In genomic region chr7:111561909-111562732, GRCh38 we compare ENCODE assay signal across 1 cellular context.
A peak's percentile ranks its signal among the peaks of the same experiment; 100 is the strongest.
TF ChIP-seq lines count a peak whose summit lies in the region.

Gene IMMP2L, minus strand, starts transcription at chr7:111562492.

TF ChIP-seq in K562, 482 proteins besides CTCF, POLR2A, EP300 and RAD21 (continued from another document and continues in another):
- TF ChIP-seq, protein P1, sequence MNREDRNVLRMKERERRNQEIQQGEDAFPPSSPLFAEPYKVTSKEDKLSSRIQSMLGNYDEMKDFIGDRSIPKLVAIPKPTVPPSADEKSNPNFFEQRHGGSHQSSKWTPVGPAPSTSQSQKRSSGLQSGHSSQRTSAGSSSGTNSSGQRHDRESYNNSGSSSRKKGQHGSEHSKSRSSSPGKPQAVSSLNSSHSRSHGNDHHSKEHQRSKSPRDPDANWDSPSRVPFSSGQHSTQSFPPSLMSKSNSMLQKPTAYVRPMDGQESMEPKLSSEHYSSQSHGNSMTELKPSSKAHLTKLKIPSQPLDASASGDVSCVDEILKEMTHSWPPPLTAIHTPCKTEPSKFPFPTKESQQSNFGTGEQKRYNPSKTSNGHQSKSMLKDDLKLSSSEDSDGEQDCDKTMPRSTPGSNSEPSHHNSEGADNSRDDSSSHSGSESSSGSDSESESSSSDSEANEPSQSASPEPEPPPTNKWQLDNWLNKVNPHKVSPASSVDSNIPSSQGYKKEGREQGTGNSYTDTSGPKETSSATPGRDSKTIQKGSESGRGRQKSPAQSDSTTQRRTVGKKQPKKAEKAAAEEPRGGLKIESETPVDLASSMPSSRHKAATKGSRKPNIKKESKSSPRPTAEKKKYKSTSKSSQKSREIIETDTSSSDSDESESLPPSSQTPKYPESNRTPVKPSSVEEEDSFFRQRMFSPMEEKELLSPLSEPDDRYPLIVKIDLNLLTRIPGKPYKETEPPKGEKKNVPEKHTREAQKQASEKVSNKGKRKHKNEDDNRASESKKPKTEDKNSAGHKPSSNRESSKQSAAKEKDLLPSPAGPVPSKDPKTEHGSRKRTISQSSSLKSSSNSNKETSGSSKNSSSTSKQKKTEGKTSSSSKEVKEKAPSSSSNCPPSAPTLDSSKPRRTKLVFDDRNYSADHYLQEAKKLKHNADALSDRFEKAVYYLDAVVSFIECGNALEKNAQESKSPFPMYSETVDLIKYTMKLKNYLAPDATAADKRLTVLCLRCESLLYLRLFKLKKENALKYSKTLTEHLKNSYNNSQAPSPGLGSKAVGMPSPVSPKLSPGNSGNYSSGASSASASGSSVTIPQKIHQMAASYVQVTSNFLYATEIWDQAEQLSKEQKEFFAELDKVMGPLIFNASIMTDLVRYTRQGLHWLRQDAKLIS (CRISPR knock-in tag; IDR thresholded peaks at IDR 0.05), result peak; percentile 61
- TF ChIP-seq ADNP (tag; IDR thresholded peaks at IDR 0.05) (no peak), ZNF766 (CRISPR knock-in tag; conservative IDR thresholded peaks at IDR 0.05) (no peak; the same call in 1 of the 2 replicates), XRCC3 (IDR thresholded peaks at IDR 0.05) (no peak), ZBTB17 (CRISPR knock-in tag; IDR thresholded peaks at IDR 0.05) (peak; percentile 89), KAT7 (CRISPR knock-in tag; IDR thresholded peaks at IDR 0.05; ENCODE audit: borderline replicate concordance) (peak; percentile 58; the same call in 1 of the 2 replicates), ZNF586 (CRISPR knock-in tag; conservative IDR thresholded peaks at IDR 0.05) (no peak), NFYB (IDR thresholded peaks at IDR 0.05; ENCODE audit: extremely low read depth, insufficient read length) (no peak), ZNF75A (CRISPR knock-in tag; IDR thresholded peaks at IDR 0.05) (no peak), SFPQ (IDR thresholded peaks at IDR 0.05; ENCODE audit: low read depth, low read length) (no peak), ZBTB1 (CRISPR knock-in tag; IDR thresholded peaks at IDR 0.05; ENCODE audit: borderline replicate concordance, low read depth) (peak; percentile 82), ARID4B (CRISPR knock-in tag; IDR thresholded peaks at IDR 0.05) (peak; percentile 83; the same call in 1 of the 2 replicates), SAFB (IDR thresholded peaks at IDR 0.05; ENCODE audit: borderline replicate concordance, low read depth, low read length) (peak; percentile 99), ZNF445 (CRISPR knock-in tag; IDR thresholded peaks at IDR 0.05; ENCODE audit: low read depth) (0 out of 2 replicates have a peak, but pooled peaks have one; percentile 4), ZNF282 (CRISPR knock-in tag; IDR thresholded peaks at IDR 0.05) (no peak), HMGXB4 (CRISPR knock-in tag; IDR thresholded peaks at IDR 0.05) (peak; percentile 97), CUX1 (CRISPR knock-in tag; IDR thresholded peaks at IDR 0.05) (no peak), FOXP1 (CRISPR knock-in tag; IDR thresholded peaks at IDR 0.05) (peak; percentile 87), MIER1 (IDR thresholded peaks at IDR 0.05; ENCODE audit: low read depth) (peak; percentile 76; the same call in 1 of the 2 replicates), ZNF561 (CRISPR knock-in tag; conservative IDR thresholded peaks at IDR 0.05) (no peak), ZFPM2 (CRISPR knock-in tag; IDR thresholded peaks at IDR 0.05) (no peak), ZFX (CRISPR knock-in tag; IDR thresholded peaks at IDR 0.05) (peak; percentile 99), SIN3A (IDR thresholded peaks at IDR 0.05; ENCODE audit: borderline replicate concordance in 2 of 2, control insufficient read depth in 1 of 2, low read depth in 2 of 2, low read length in 2 of 2) (peak in 1 of 2 experiments; percentile 77; a peak in 2 of 4 replicates), ZNF830 (CRISPR knock-in tag; IDR thresholded peaks at IDR 0.05) (peak; percentile 41), CBX5 (IDR thresholded peaks at IDR 0.05; ENCODE audit: borderline replicate concordance, low read depth) (peak; percentile 63), KAT2B (IDR thresholded peaks at IDR 0.05; ENCODE audit: low read depth, low read length) (no peak), ZNF512 (tag; IDR thresholded peaks at IDR 0.05) (no peak), MAZ (CRISPR knock-in tag; conservative IDR thresholded peaks at IDR 0.05 in 1 of 2, IDR thresholded peaks at IDR 0.05 in 1 of 2) (peak; percentile 84 to 93), MTF1 (CRISPR knock-in tag; IDR thresholded peaks at IDR 0.05; ENCODE audit: borderline replicate concordance) (no peak), ZFP30 (CRISPR knock-in tag; IDR thresholded peaks at IDR 0.05; ENCODE audit: borderline replicate concordance) (no peak)
- TF ChIP-seq, protein P2, sequence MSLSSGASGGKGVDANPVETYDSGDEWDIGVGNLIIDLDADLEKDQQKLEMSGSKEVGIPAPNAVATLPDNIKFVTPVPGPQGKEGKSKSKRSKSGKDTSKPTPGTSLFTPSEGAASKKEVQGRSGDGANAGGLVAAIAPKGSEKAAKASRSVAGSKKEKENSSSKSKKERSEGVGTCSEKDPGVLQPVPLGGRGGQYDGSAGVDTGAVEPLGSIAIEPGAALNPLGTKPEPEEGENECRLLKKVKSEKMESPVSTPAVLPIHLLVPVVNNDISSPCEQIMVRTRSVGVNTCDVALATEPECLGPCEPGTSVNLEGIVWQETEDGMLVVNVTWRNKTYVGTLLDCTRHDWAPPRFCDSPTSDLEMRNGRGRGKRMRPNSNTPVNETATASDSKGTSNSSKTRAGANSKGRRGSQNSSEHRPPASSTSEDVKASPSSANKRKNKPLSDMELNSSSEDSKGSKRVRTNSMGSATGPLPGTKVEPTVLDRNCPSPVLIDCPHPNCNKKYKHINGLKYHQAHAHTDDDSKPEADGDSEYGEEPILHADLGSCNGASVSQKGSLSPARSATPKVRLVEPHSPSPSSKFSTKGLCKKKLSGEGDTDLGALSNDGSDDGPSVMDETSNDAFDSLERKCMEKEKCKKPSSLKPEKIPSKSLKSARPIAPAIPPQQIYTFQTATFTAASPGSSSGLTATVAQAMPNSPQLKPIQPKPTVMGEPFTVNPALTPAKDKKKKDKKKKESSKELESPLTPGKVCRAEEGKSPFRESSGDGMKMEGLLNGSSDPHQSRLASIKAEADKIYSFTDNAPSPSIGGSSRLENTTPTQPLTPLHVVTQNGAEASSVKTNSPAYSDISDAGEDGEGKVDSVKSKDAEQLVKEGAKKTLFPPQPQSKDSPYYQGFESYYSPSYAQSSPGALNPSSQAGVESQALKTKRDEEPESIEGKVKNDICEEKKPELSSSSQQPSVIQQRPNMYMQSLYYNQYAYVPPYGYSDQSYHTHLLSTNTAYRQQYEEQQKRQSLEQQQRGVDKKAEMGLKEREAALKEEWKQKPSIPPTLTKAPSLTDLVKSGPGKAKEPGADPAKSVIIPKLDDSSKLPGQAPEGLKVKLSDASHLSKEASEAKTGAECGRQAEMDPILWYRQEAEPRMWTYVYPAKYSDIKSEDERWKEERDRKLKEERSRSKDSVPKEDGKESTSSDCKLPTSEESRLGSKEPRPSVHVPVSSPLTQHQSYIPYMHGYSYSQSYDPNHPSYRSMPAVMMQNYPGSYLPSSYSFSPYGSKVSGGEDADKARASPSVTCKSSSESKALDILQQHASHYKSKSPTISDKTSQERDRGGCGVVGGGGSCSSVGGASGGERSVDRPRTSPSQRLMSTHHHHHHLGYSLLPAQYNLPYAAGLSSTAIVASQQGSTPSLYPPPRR (CRISPR knock-in tag; IDR thresholded peaks at IDR 0.05; ENCODE audit: borderline replicate concordance), result no peak
